In genomic region chr6:111834356-111834755, GRCh38 we compare ENCODE assay signal across 18 cellular contexts.
"Had no signal": no experiment of that assay in that cellular context is flagged by ENCODE, and none has a peak within 500 bp of the region (broad histone marks: within the 10 kb centered on the region; RNA-seq: fewer than 3 reads in every experiment).

No MANE protein-coding gene starts in this region.

- DNase-seq: activated CD4-positive, alpha-beta T cell treated with anti-CD3 and anti-CD28 coated beads, Interleukin-2, amount 10 ng/mL, durations not matched to agents 7 days and 5 days; activated CD8-positive, alpha-beta memory T cell treated with anti-CD3 and anti-CD28 coated beads, Interleukin-2, amount 50 U/mL, for 48 hours; activated effector memory CD4-positive, alpha-beta T cell treated with anti-CD3 and anti-CD28 coated beads, Interleukin-2, amount 50 U/mL, for 16 hours; amniotic stem cell; endodermal cell; erythroblast; left ventricle myocardium superior; mesendoderm; ovary; stimulated activated CD4-positive, alpha-beta T cell treated with anti-CD3 and anti-CD28 coated beads, Interleukin-4, amount 100 ng/mL, for 24 hours; tibial artery; uterus had no signal

- H3K27me3 ChIP-seq: hepatocyte, ovary, tibial artery, uterus had no signal

- H3K4me3 ChIP-seq: hepatocyte, ovary, tibial artery, uterus had no signal

- H3K27ac ChIP-seq: hepatocyte, ovary, tibial artery, uterus had no signal

- H3K36me3 ChIP-seq: ovary, tibial artery, uterus had no signal

- H3K36me3 Mint-ChIP-seq: WTC11 had no signal

- H3K4me2 ChIP-seq: hepatocyte had no signal

- H3K27me3 Mint-ChIP-seq: activated CD4-positive, alpha-beta T cell treated with anti-CD3 and anti-CD28 coated beads, Interleukin-2, amount 10 ng/mL, durations not matched to agents 7 days and 5 days; brain; dendritic cell treated with granulocyte-macrophage colony-stimulating factor and Interleukin-4, amounts not matched to agents 40 ng/mL and 50 ng/mL, for 4 days had no signal

- H3K9me3 Mint-ChIP-seq: activated CD4-positive, alpha-beta T cell treated with anti-CD3 and anti-CD28 coated beads, Interleukin-2, amount 10 ng/mL, durations not matched to agents 7 days and 5 days; brain; dendritic cell treated with granulocyte-macrophage colony-stimulating factor and Interleukin-4, amounts not matched to agents 40 ng/mL and 50 ng/mL, for 4 days; endodermal cell; neural crest cell; T-helper 1 cell treated with Interleukin-12 subunit alpha and Interleukin-12 subunit beta and Interleukin-4 antibody, amounts not matched to agents 30 μg/mL and 1 μg/mL, for 36 hours; WTC11 had no signal

- H2AFZ ChIP-seq: hepatocyte had no signal

- ATAC-seq: left ventricle myocardium superior, WTC11 had no signal

- H3K9me3 ChIP-seq: ovary, tibial artery, uterus had no signal

- H3K4me3 Mint-ChIP-seq: brain; dendritic cell treated with granulocyte-macrophage colony-stimulating factor and Interleukin-4, amounts not matched to agents 40 ng/mL and 50 ng/mL, for 4 days; endodermal cell; WTC11 had no signal

- H3K27ac Mint-ChIP-seq: dendritic cell treated with granulocyte-macrophage colony-stimulating factor and Interleukin-4, amounts not matched to agents 40 ng/mL and 50 ng/mL, for 4 days; endodermal cell; WTC11 had no signal
